In the genomic region with DNA sequence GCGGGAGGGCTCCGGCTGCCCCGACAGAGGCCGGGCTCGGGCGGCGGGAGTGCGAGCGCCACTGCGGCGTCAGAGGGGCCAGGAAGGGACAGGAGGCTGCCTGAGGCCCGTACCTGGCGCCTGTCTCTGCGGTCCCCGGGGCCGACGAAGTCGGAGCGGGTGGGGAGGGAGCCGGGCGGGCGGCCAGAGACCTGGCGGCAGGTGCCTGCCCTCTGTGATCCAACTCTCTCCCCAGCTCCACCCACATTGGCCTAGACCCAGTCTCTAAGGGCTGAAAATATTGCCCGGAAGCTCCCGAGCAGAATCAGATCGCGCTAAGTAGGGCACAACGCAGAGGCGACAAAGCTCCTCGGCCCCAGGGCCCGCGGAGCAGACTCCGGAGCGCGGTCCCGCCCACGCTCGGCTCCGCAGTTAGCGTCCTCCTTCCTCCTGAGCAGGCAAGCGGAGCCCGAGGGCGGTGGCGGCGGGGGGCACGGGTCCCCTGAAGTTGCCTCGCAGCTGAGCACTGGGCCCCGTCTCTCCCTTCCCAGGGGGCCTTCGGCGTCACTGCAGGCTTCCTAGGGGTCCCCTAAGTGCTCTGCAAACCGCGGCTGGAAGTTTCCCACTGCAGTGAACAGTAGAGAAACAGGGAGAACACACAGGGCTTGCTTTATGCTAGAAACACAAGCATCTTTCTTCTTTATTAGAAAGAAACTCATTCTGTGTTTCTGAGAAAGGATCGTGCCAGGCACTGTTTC, we compare ENCODE assay signal across 8 cellular contexts. TPM values are rescaled to one million over a fixed set of nuclear protein-coding genes. Genes with fewer than 3 reads are reported as not detected.
DNase-seq lines count a peak whose midpoint lies in the region; ATAC-seq and TF ChIP-seq lines count a peak whose summit lies in the region.

MAN2A2 (plus strand) TSS at position 307 of the 737 bp plus-strand sequence. CDS start 906 bp downstream, outside the sequence.

- ATAC-seq in GM18861 (IDR thresholded peaks at IDR 0.05; ENCODE audit: unreplicated experiment) (peak; percentile 45), HG03066 (IDR thresholded peaks at IDR 0.05; ENCODE audit: low read depth, unreplicated experiment) (peak; percentile 59)

- H3K4me2 ChIP-seq in mesenchymal stem cell (ENCODE audit: low read length, poor library complexity, severe bottlenecking), result peak within 1 kb of the TSS; percentile 74

- peak within 1 kb of the TSS; percentile 55 for H4K91ac ChIP-seq in mesenchymal stem cell (ENCODE audit: low read length)

- peak within 1 kb of the TSS; percentile 92 for H3K9ac ChIP-seq in mesenchymal stem cell (ENCODE audit: low read length)

- H3K27me3 ChIP-seq in A673 (replicated peaks; ENCODE audit: insufficient read depth, low read depth, low read length, poor library complexity), result no peaks in the 10 kb centered on the region
- no peaks in the 10 kb centered on the region for H3K27me3 ChIP-seq in effector memory CD4-positive, alpha-beta T cell (replicated peaks; ENCODE audit: control insufficient read depth, insufficient read depth, low read length, poor library complexity, severe bottlenecking)
- H3K27me3 ChIP-seq in mesenchymal stem cell (ENCODE audit: control insufficient read depth in 1 of 2, insufficient read depth in 1 of 2, low read length in 2 of 2), result no peaks in the 10 kb centered on the region

- peak within 1 kb of the TSS in 1 of 2 experiments; percentile 84 for H3K14ac ChIP-seq in mesenchymal stem cell (ENCODE audit: low read length in 2 of 2)

- peaks cover 10% of the 10 kb centered on the region for H3K4me1 ChIP-seq in A673 (ENCODE audit: insufficient read depth, low read length, poor library complexity, severe bottlenecking)
- H3K4me1 ChIP-seq in effector memory CD4-positive, alpha-beta T cell (ENCODE audit: control insufficient read depth, insufficient read depth, low read length, poor library complexity, severe bottlenecking), result peaks cover 14% of the 10 kb centered on the region
- peaks cover 9% of the 10 kb centered on the region for H3K4me1 ChIP-seq in mesenchymal stem cell (ENCODE audit: control insufficient read depth, insufficient read depth, low read depth, low read length)

- POLR2A ChIA-PET in A673 (lab: Charles Lee; ENCODE audit: low non-redundant PET), result interaction anchor here (0.8 kb wide), 1 partner anchor 64 kb away, joined by 8 read pairs; no protein-coding TSS in a partner anchor

- H2BK15ac ChIP-seq in mesenchymal stem cell (ENCODE audit: low read depth, poor library complexity, severe bottlenecking), result peak within 1 kb of the TSS; percentile 12

- intact Hi-C loops in A673 (cut with micrococcal nuclease; ENCODE audit: unreplicated experiment), result loop anchor here (2.0 to 10.0 kb wide), 2 partner anchors 28 to 372 kb away; no protein-coding TSS in a partner anchor

- H3K79me1 ChIP-seq in mesenchymal stem cell (replicated peaks; ENCODE audit: low read length, poor library complexity, severe bottlenecking), result peaks cover 7% of the 10 kb centered on the region

- H3K27ac ChIP-seq in A673 (ENCODE audit: low read depth, low read length, poor library complexity, severe bottlenecking) (peak within 1 kb of the TSS; percentile 92), mesenchymal stem cell (ENCODE audit: low read length, poor library complexity, severe bottlenecking) (peak within 1 kb of the TSS; percentile 81)
- peak within 1 kb of the TSS; percentile 81 for H3K27ac ChIP-seq in effector memory CD4-positive, alpha-beta T cell (ENCODE audit: insufficient read depth, low read length, poor library complexity, severe bottlenecking)

- BruUV-seq in A673 (replicated peaks; lab: Mats Ljungman, UMichigan), result no TSS peak

- H2AFZ ChIP-seq in mesenchymal stem cell (ENCODE audit: low read depth, low read length), result peak within 1 kb of the TSS; percentile 96

- H4K8ac ChIP-seq in mesenchymal stem cell (ENCODE audit: low read length), result peak within 1 kb of the TSS; percentile 97

- peak within 1 kb of the TSS; percentile 78 to 80 for H3K18ac ChIP-seq in mesenchymal stem cell (ENCODE audit: low read depth in 1 of 2, low read length in 2 of 2)

- H2AK5ac ChIP-seq in mesenchymal stem cell (ENCODE audit: low read length, severe bottlenecking), result no peak within 1 kb of the TSS

- TF ChIP-seq CTCF in A673 (conservative IDR thresholded peaks at IDR 0.05; ENCODE audit: low read depth, low read length), result no peak

- no peak within 1 kb of the TSS for H2BK5ac ChIP-seq in mesenchymal stem cell (ENCODE audit: low read depth, low read length, poor library complexity, severe bottlenecking)

- H3K23ac ChIP-seq in mesenchymal stem cell (ENCODE audit: low read length in 2 of 2), result peak within 1 kb of the TSS; percentile 51 to 68

- H3K36me3 ChIP-seq in A673 (ENCODE audit: insufficient read depth, low read length, poor library complexity, severe bottlenecking), result peaks cover 33% of the 10 kb centered on the region
- H3K36me3 ChIP-seq in effector memory CD4-positive, alpha-beta T cell (ENCODE audit: control insufficient read depth, insufficient read depth, low read length), result peaks cover 29% of the 10 kb centered on the region
- peaks cover 25 to 29% of the 10 kb centered on the region in 2 experiments for H3K36me3 ChIP-seq in mesenchymal stem cell (ENCODE audit: control insufficient read depth in 1 of 2, insufficient read depth in 2 of 2, low read depth in 1 of 2, low read length in 2 of 2)

- peak within 1 kb of the TSS; percentile 72 to 88 for H3K4ac ChIP-seq in mesenchymal stem cell (ENCODE audit: low read depth in 1 of 2, low read length in 2 of 2)

- peak; percentile 80 for DNase-seq in A673 (ENCODE audit: low spot score)
- DNase-seq in NCI-H69 (lab: John Stamatoyannopoulos, UW), result peak; percentile 64
- peak; percentile 92 for DNase-seq in activated CD8-positive, alpha-beta memory T cell treated with anti-CD3 and anti-CD28 coated beads for 24 hours
- peak; percentile 38 to 49 (median 46) for DNase-seq in effector memory CD4-positive, alpha-beta T cell
- peak; percentile 62 for DNase-seq in mesenchymal stem cell
- DNase-seq in stimulated activated CD8-positive, alpha-beta memory T cell treated with anti-CD3 and anti-CD28 coated beads, Interleukin-12 subunit alpha, Interleukin-12 subunit beta, amount 100 ng/mL, for 24 hours (ENCODE audit: extremely low read depth), result peak; percentile 61

- peak within 1 kb of the TSS in 1 of 2 experiments; percentile 48 for H2BK12ac ChIP-seq in mesenchymal stem cell (ENCODE audit: low read length in 2 of 2)

- H3K9me3 ChIP-seq in A673 (ENCODE audit: low read depth, low read length, poor library complexity, severe bottlenecking) (no peaks in the 10 kb centered on the region), mesenchymal stem cell (ENCODE audit: control insufficient read depth, low read length) (no peaks in the 10 kb centered on the region)
- no peaks in the 10 kb centered on the region for H3K9me3 ChIP-seq in effector memory CD4-positive, alpha-beta T cell (ENCODE audit: control insufficient read depth, low read length)

- peak within 1 kb of the TSS; percentile 69 for H3K4me3 ChIP-seq in A673 (ENCODE audit: low read depth, low read length, poor library complexity, severe bottlenecking)
- H3K4me3 ChIP-seq in effector memory CD4-positive, alpha-beta T cell (ENCODE audit: insufficient read depth, low read depth, low read length, poor library complexity, severe bottlenecking), result peak within 1 kb of the TSS; percentile 69
- H3K4me3 ChIP-seq in mesenchymal stem cell (ENCODE audit: insufficient read depth in 1 of 2, low read depth in 1 of 2, low read length in 2 of 2), result peak within 1 kb of the TSS; percentile 79 to 86

- CTCF ChIA-PET in A673 (lab: Charles Lee), result interaction anchor here (0.5 to 2.0 kb wide), 4 partner anchors 29 to 370 kb away, joined by 3 to 11 read pairs (median 7); partner anchors contain the start of gene HDDC3

- H2BK120ac ChIP-seq in mesenchymal stem cell (ENCODE audit: low read depth, low read length), result peak within 1 kb of the TSS; percentile 83

- 1% methylated on average over 30 of the region's 53 CpGs for whole genome bisulfite sequencing in mesenchymal stem cell

RNA-seq across cellular contexts. Expression of gene MAN2A2, which starts in this region (rescaled TPM):
- 75.7 and 91.3 TPM in 2 replicates for total RNA-seq in A673 (2021)
- 23.9 TPM for polyA plus RNA-seq in mesenchymal stem cell (2013, experiment 1 of 2)
- 23.2 TPM for polyA plus RNA-seq in mesenchymal stem cell (2013, experiment 2 of 2)

Comparison
In these comparisons a context has a peak if more than half of its experiments do, and no peak if none do; other contexts are left out.
1. Peak in every context shown above with its lines: DNase-seq, ATAC-seq, H3K4me3 ChIP-seq and H3K27ac ChIP-seq.